In the genomic region with DNA sequence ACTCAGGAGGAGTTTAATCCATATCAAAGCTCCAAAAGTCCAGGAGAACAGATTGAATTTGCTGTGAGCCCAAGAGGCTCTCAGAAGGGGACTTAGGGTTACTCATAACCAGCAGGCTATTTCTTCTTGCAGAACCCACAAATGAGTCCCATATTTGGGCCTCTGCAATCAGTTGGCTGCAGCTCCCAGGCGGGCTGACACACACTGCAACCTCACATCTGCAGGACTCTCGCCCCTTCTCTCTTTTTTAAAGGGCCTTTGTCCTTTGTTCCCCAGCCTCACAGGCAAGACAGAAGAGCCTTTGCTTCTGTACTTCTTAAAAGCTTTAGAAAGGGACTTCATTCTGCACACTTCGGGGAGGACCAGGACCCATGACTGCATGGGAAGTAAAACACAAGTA, we compare ENCODE assay signal across 8 cellular contexts. TPM values are rescaled to one million over a fixed set of nuclear protein-coding genes. Genes with fewer than 3 reads are reported as not detected.
DNase-seq lines count a peak whose midpoint lies in the region; ATAC-seq and TF ChIP-seq lines count a peak whose summit lies in the region.

No MANE protein-coding gene starts in this region.

- H3K36me3 ChIP-seq in psoas muscle (ENCODE audit: insufficient read depth in 1 of 2, low read depth in 1 of 2): no peaks in the 10 kb centered on the region

- H3K27me3 ChIP-seq in psoas muscle (ENCODE audit: insufficient read depth in 3 of 3, low read length in 2 of 3): no peaks in the 10 kb centered on the region

- peak; percentile 87 for ATAC-seq in GM18519 (IDR thresholded peaks at IDR 0.05; ENCODE audit: low FRiP score, unreplicated experiment)
- peak; percentile 69 for ATAC-seq in HG03025 (IDR thresholded peaks at IDR 0.05; ENCODE audit: low FRiP score, unreplicated experiment)
- peak in 1 of 4 donors; percentile 38 for ATAC-seq in psoas muscle
- ATAC-seq in GM21825 (IDR thresholded peaks at IDR 0.05; ENCODE audit: unreplicated experiment): no peak
- no peak for ATAC-seq in HG03159 (IDR thresholded peaks at IDR 0.05; ENCODE audit: unreplicated experiment)
- ATAC-seq in GM18870 (IDR thresholded peaks at IDR 0.05; ENCODE audit: unreplicated experiment): no peak

- H3K27ac ChIP-seq in psoas muscle: peak overlapping the region; percentile 54

- no peak overlapping the region for H3K4me3 ChIP-seq in psoas muscle

- DNase-seq in fibroblast of gingiva (ENCODE audit: low read depth) (peak; percentile 74), psoas muscle (peak in 1 of 2 donors; percentile 63)
- DNase-seq in activated naive CD4-positive, alpha-beta T cell treated with anti-CD3 and anti-CD28 coated beads, Interleukin-2, amount 50 U/mL, for 16 hours: no peak

- intact Hi-C loops in psoas muscle (cut with DNase I): no loop called here

- 49 to 64% (median 56%) methylated on average over 3 of the region's 3 CpGs for WGBS in psoas muscle, 3 donors

- TF ChIP-seq CTCF in psoas muscle (IDR thresholded peaks at IDR 0.05): no peak

- H3K9me3 ChIP-seq in psoas muscle: no peaks in the 10 kb centered on the region

- H3K4me1 ChIP-seq in psoas muscle: peaks cover 24% of the 10 kb centered on the region

RNA-seq across cellular contexts. Expression of gene CREB3L2, which starts 26.7 kb away (rescaled TPM):
- 10 to 100 TPM in 2 of 4 donors, 1 to 10 TPM in 2; 6.7 to 14.7 (median 10.9) TPM for total RNA-seq in psoas muscle
- 1 to 10 TPM; 2.2 to 3.6 (median 3.3) TPM for polyA plus RNA-seq in psoas muscle

Comparison
In these comparisons a context has a peak if more than half of its experiments do, and no peak if none do; other contexts are left out.
1. ATAC-seq: peak in GM18519 (single experiment) and HG03025 (single experiment); none in GM21825 (single experiment), HG03159 (single experiment) and GM18870 (single experiment).